ENCODE assay signal across 8 cellular contexts in the genomic region with DNA sequence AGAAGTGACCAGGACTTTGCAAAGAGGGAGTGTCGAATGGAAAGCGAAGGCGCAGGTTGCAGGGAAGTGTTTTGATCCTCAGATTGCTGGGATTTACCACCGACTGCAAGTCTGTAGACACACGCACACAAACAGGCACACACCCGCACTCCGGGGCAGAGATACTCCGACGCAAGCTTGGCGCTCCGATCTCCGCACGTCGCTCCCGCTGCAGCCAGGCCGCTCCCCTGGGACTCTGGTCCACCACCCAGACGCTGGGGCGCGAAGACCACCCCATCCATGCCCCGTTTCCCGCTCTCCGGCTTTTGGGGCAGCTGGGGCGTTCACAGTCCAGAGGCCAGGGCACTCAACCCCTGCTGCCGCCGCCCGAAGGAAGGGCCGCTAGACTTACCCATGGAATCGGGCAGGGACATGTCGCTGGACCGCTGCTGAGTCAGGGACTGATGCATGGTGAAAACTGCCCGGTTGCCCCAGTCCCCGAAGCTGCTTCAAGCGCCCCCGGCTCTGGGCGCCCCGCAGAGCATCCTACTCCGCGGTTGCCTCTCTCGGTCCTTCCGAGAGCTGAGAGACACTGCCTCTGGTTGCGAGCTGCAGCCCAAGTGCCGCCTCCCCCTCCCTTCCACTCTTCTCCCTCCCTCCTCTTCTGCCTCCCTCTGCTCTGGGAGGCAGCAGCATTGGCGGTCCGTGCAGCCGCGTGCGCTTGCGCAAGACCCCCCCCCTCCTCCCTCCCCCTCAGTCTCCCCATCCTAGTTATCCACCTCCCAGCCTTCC. TPM values are rescaled to one million over a fixed set of nuclear protein-coding genes. Genes with fewer than 3 reads are reported as not detected.
DNase-seq lines count a peak whose midpoint lies in the region; ATAC-seq and TF ChIP-seq lines count a peak whose summit lies in the region.

Gene TMEM255A, minus strand, starts transcription at position 601 of the 771 bp plus-strand sequence. Its CDS starts 152 bp downstream, at position 449.

- no peak for TF ChIP-seq CTCF in OCI-LY7 (conservative IDR thresholded peaks at IDR 0.05; ENCODE audit: low read length)
- no peak for TF ChIP-seq CTCF in natural killer cell (IDR thresholded peaks at IDR 0.05)

- CTCF ChIA-PET in OCI-LY7 (lab: Charles Lee; ENCODE audit: unreplicated experiment) = no interaction called here

- peaks cover 12 to 32% of the 10 kb centered on the region in 2 donors for H3K27me3 Mint-ChIP-seq in natural killer cell (ENCODE audit: low read depth in 2 of 2)

- no peaks in the 10 kb centered on the region for H3K36me3 ChIP-seq in OCI-LY7 (ENCODE audit: insufficient read depth, low read length)
- H3K36me3 ChIP-seq in endocrine pancreas (ENCODE audit: control insufficient read depth, insufficient read depth, low read length) = no peaks in the 10 kb centered on the region

- H3K9me3 ChIP-seq in OCI-LY7 (ENCODE audit: low read length) = no peaks in the 10 kb centered on the region
- H3K9me3 ChIP-seq in endocrine pancreas (ENCODE audit: control insufficient read depth, low read length) = no peaks in the 10 kb centered on the region

- no peaks in the 10 kb centered on the region for H3K9me3 Mint-ChIP-seq in natural killer cell

- no peaks in the 10 kb centered on the region for H3K79me2 ChIP-seq in OCI-LY7 (ENCODE audit: insufficient read depth, low read depth, low read length)

- H3K9me2 ChIP-seq in OCI-LY7 (ENCODE audit: insufficient read depth, low read length) = no peaks in the 10 kb centered on the region

- intact Hi-C loops in OCI-LY7 (cut with micrococcal nuclease; ENCODE audit: unreplicated experiment) = loop anchor here (10.0 kb wide), 1 partner anchor 474 kb away; no protein-coding TSS in a partner anchor
- intact Hi-C loops in natural killer cell (cut with micrococcal nuclease) = no loop called here

- POLR2A ChIA-PET in OCI-LY7 (lab: Charles Lee) = interaction anchor here (0.7 kb wide), 1 partner anchor 16 kb away, joined by 4 read pairs; no protein-coding TSS in a partner anchor

- peak within 1 kb of the TSS; percentile 66 for H3K9ac ChIP-seq in endocrine pancreas (ENCODE audit: control insufficient read depth, insufficient read depth, low read length)

- no TSS peak for BruUV-seq in OCI-LY7 (replicated peaks; lab: Mats Ljungman, UMichigan)

- peak; percentile 7 for DNase-seq in activated CD4-positive, alpha-beta T cell treated with anti-CD3 and anti-CD28 coated beads for 48 hours
- no peak for DNase-seq in activated CD4-positive, alpha-beta T cell treated with anti-CD3 and anti-CD28 coated beads for 4 hours
- DNase-seq in OCI-LY7 (ENCODE audit: low spot score) (no peak), natural killer cell (no peak), mesenteric fat pad (ENCODE audit: low spot score) (no peak)

- no peak within 1 kb of the TSS for H3K27ac ChIP-seq in OCI-LY7 (ENCODE audit: low read depth, low read length, poor library complexity, severe bottlenecking)

- H3K4me2 ChIP-seq in OCI-LY7 (ENCODE audit: low read length) = peak within 1 kb of the TSS; percentile 69

- no peaks in the 10 kb centered on the region for H3K27me3 ChIP-seq in endocrine pancreas (ENCODE audit: control insufficient read depth, insufficient read depth, low read length)

- ATAC-seq in natural killer cell = no peak
- no peak for ATAC-seq in HG03520 (IDR thresholded peaks at IDR 0.05; ENCODE audit: unreplicated experiment)
- no peak for ATAC-seq in HG03095 (IDR thresholded peaks at IDR 0.05; ENCODE audit: unreplicated experiment)

- no peak within 1 kb of the TSS for H2AFZ ChIP-seq in OCI-LY7 (ENCODE audit: low read length)

- H3K36me3 Mint-ChIP-seq in natural killer cell = no peaks in the 10 kb centered on the region

- H3K4me3 ChIP-seq in OCI-LY7 (ENCODE audit: low read depth, low read length, poor library complexity, severe bottlenecking) (no peak within 1 kb of the TSS), endocrine pancreas (ENCODE audit: control insufficient read depth, insufficient read depth, low read length) (peak within 1 kb of the TSS; percentile 65)

- peak within 1 kb of the TSS; percentile 88 to 93 for H3K27ac Mint-ChIP-seq in natural killer cell

- no peaks in the 10 kb centered on the region for H4K20me1 ChIP-seq in OCI-LY7 (ENCODE audit: insufficient read depth, low read length)

- peak within 1 kb of the TSS; percentile 86 for H3K4me3 Mint-ChIP-seq in natural killer cell

- peaks cover 31 to 33% of the 10 kb centered on the region in 2 donors for H3K4me1 Mint-ChIP-seq in natural killer cell

- H3K4me1 ChIP-seq in OCI-LY7 (ENCODE audit: insufficient read depth, low read length, poor library complexity, severe bottlenecking) (no peaks in the 10 kb centered on the region), endocrine pancreas (ENCODE audit: control insufficient read depth, insufficient read depth, low read length) (no peaks in the 10 kb centered on the region)

RNA-seq across cellular contexts. Expression of gene TMEM255A, which starts in this region (rescaled TPM):
- not detected in 2 replicates for total RNA-seq in OCI-LY7 (2014; rRNA removed; shearing (Covaris generic))
- total RNA-seq in OCI-LY7 (2022) (not detected in 2 replicates), natural killer cell (1 to 10 TPM in 2 of 3 donors, under 1 TPM in 1; 0.66 to 1.5 (median 1.4) TPM), mesenteric fat pad (1.00 TPM)
